In genomic region chr10:90930971-90931841, GRCh38 we compare ENCODE assay signal across 10 cellular contexts. TPM values are rescaled to one million over a fixed set of nuclear protein-coding genes. Genes with fewer than 3 reads are reported as not detected.
A peak's percentile ranks its signal among the peaks of the same experiment; 100 is the strongest.
DNase-seq lines count a peak whose midpoint lies in the region; ATAC-seq and TF ChIP-seq lines count a peak whose summit lies in the region.
"Had no signal": no experiment of that assay in that cellular context is flagged by ENCODE, and none has a peak within 500 bp of the region (broad histone marks: within the 10 kb centered on the region; RNA-seq: fewer than 3 reads in every experiment).

No MANE protein-coding gene starts in this region.

- H3K27ac ChIP-seq in ectodermal cell (ENCODE audit: insufficient read depth, low read depth, low read length, poor library complexity, severe bottlenecking): peak overlapping the region; percentile 83
- peak overlapping the region; percentile 90 to 91 for H3K27ac ChIP-seq in lung (ENCODE audit: low read depth in 1 of 2, low read length in 1 of 2)

- DNase-seq in A172 (ENCODE audit: low spot score) (peak; percentile 99), LHCN-M2 (ENCODE audit: low read depth) (peak; percentile 94), lung (ENCODE audit: low spot score) (peak; percentile 39), NCI-H1694 (lab: John Stamatoyannopoulos, UW) (no peak), NCI-H82 (lab: John Stamatoyannopoulos, UW) (no peak), Ammon's horn (ENCODE audit: low spot score) (no peak)
- DNase-seq: CD4-positive, alpha-beta T cell had no signal

- no peaks in the 10 kb centered on the region for H3K9me3 ChIP-seq in ectodermal cell (ENCODE audit: control insufficient read depth, low read length)
- no peaks in the 10 kb centered on the region for H3K9me3 ChIP-seq in lung (ENCODE audit: control insufficient read depth in 2 of 2, insufficient read depth in 1 of 2, low read length in 1 of 2)

- 56 to 59% methylated on average over 6 of the region's 6 CpGs for WGBS in ectodermal cell, 2 experiments
- 34 to 49% methylated on average over 6 of the region's 6 CpGs for WGBS in lung, 2 donors

- H3K4me3 ChIP-seq in ectodermal cell (ENCODE audit: insufficient read depth, low read depth, low read length): no peak overlapping the region
- H3K4me3 ChIP-seq in lung: no peak overlapping the region

- no peak for TF ChIP-seq CTCF in lung (IDR thresholded peaks at IDR 0.05; ENCODE audit: control extremely low read depth, extremely low read depth)

- H3K27me3 ChIP-seq in ectodermal cell (ENCODE audit: control insufficient read depth, insufficient read depth, low read length, poor library complexity, severe bottlenecking) (no peaks in the 10 kb centered on the region), lung (ENCODE audit: control insufficient read depth, insufficient read depth) (no peaks in the 10 kb centered on the region)

- H3K36me3 ChIP-seq in ectodermal cell (ENCODE audit: control insufficient read depth, insufficient read depth, low read length): no peaks in the 10 kb centered on the region
- H3K36me3 ChIP-seq in lung (ENCODE audit: control insufficient read depth in 2 of 2, insufficient read depth in 2 of 2, low read length in 2 of 2): no peaks in the 10 kb centered on the region

- peaks cover 26% of the 10 kb centered on the region for H3K4me1 ChIP-seq in ectodermal cell (ENCODE audit: control insufficient read depth, insufficient read depth, low read length)
- peaks cover 0 to 15% of the 10 kb centered on the region in 2 donors for H3K4me1 ChIP-seq in lung (ENCODE audit: control insufficient read depth in 2 of 2, insufficient read depth in 2 of 2, low read length in 2 of 2)

- ATAC-seq in lung (ENCODE audit: insufficient read depth, low FRiP score): peak; percentile 48
- ATAC-seq in GM19463 (IDR thresholded peaks at IDR 0.05; ENCODE audit: unreplicated experiment): no peak

RNA-seq across cellular contexts. Expression of gene ANKRD1, which starts 10.3 kb away (rescaled TPM):
- total RNA-seq in A172 (2014; rRNA removed; shearing (Covaris generic)): 705 and 1,018 TPM in 2 replicates
- total RNA-seq in LHCN-M2 (2014; rRNA removed): 216 and 251 TPM in 2 replicates
- 641 TPM for polyA plus RNA-seq in LHCN-M2 (2012)
- 12.1 TPM for polyA plus RNA-seq in ectodermal cell (2013, experiment 1 of 4)
- 7.8 TPM for polyA plus RNA-seq in ectodermal cell (2013, experiment 2 of 4)
- polyA plus RNA-seq in ectodermal cell (2013, experiment 3 of 4): 11.9 TPM
- polyA plus RNA-seq in ectodermal cell (2013, experiment 4 of 4): 11.5 TPM
- 1 to 10 TPM; 5.7 to 6.6 TPM for total RNA-seq in lung
- 100 to 1,000 TPM in 1 of 2 donors, 10 to 100 TPM in 1; 20.8 to 105 TPM for polyA plus RNA-seq in lung
- total RNA-seq: CD4-positive, alpha-beta T cell; T-helper 1 cell treated with Interleukin-12 subunit alpha and Interleukin-12 subunit beta and Interleukin-4 antibody, amounts not matched to agents 30 ng/mL and 1 ng/mL, for 36 hours had no signal

RNA-seq across cellular contexts. Expression of gene RPP30, which starts 59.4 kb away (rescaled TPM):
- 114 and 150 TPM in 2 replicates for total RNA-seq in A172 (2014; rRNA removed; shearing (Covaris generic))
- total RNA-seq in LHCN-M2 (2014; rRNA removed): 55.0 and 56.6 TPM in 2 replicates
- polyA plus RNA-seq in LHCN-M2 (2012): 39.4 TPM
- polyA plus RNA-seq in ectodermal cell (2013, experiment 1 of 4): 69.7 TPM
- polyA plus RNA-seq in ectodermal cell (2013, experiment 2 of 4): 71.0 TPM
- 76.1 TPM for polyA plus RNA-seq in ectodermal cell (2013, experiment 3 of 4)
- 77.4 TPM for polyA plus RNA-seq in ectodermal cell (2013, experiment 4 of 4)
- 10 to 100 TPM; 22.1 to 43.5 TPM for total RNA-seq in lung
- polyA plus RNA-seq in lung: 10 to 100 TPM; 20.7 to 41.8 TPM

Comparison
In these comparisons a context has a peak if more than half of its experiments do, and no peak if none do; other contexts are left out.
1. DNase-seq: peak in A172 (single experiment), LHCN-M2 (single experiment) and lung (single experiment); none in NCI-H1694 (single experiment), NCI-H82 (single experiment) and Ammon's horn (single experiment).
2. RNA of gene ANKRD1, which starts 10.3 kb away (total RNA-seq): 705 to 1,018 TPM in A172 and 216 to 251 TPM in LHCN-M2; 5.7 to 6.6 TPM in lung; every median in the first group is over 10 times any median in the second.